18 cellular contexts compared by ENCODE assay signal in the genomic region with DNA sequence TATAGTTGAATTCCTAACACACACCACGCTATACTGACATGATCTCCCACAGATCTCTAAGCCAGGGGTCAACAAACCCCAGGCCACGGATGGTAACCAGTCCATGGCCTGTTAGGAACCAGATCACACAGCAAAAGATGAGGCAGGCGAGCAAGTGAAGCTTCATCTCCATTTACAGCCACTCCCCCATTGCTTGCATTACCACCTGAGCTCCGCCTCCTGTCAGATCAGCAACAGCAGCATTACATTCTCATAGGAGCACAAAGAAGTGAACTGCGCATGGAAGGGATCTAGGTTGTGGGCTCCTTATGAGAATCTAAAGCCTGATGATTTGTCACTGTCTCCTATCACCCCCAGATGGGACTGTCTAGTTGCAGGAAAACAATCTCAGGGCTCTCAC. TPM values are rescaled to one million over a fixed set of nuclear protein-coding genes. Genes with fewer than 3 reads are reported as not detected.
DNase-seq lines count a peak whose midpoint lies in the region; ATAC-seq, FAIRE-seq and TF ChIP-seq lines count a peak whose summit lies in the region.
"Had no signal": no experiment of that assay in that cellular context is flagged by ENCODE, and none has a peak within 500 bp of the region (broad histone marks: within the 10 kb centered on the region; RNA-seq: fewer than 3 reads in every experiment).

No MANE protein-coding gene starts in this region.

- no peak for TF ChIP-seq RAD21 in IMR-90 (IDR thresholded peaks at IDR 0.05; ENCODE audit: low read length)

- H4K91ac ChIP-seq in IMR-90 (ENCODE audit: insufficient read depth, low read depth, low read length): no peak overlapping the region

- no peak overlapping the region for H2BK20ac ChIP-seq in IMR-90 (ENCODE audit: low read depth, low read length)

- H2AFZ ChIP-seq in IMR-90 (replicated peaks; ENCODE audit: low read length, poor library complexity): no peak overlapping the region

- ATAC-seq in activated naive CD4-positive, alpha-beta T cell treated with anti-CD3 and anti-CD28 coated beads, Interleukin-2, amount 50 U/mL, for 72 hours: no peak
- ATAC-seq in IMR-90 (ENCODE audit: low read depth) (no peak), HG03280 (IDR thresholded peaks at IDR 0.05; ENCODE audit: unreplicated experiment) (no peak)
- ATAC-seq: gastrocnemius medialis, lower lobe of right lung had no signal

- H3K27me3 ChIP-seq in IMR-90 (ENCODE audit: control insufficient read depth, insufficient read depth, low read length) (no peaks in the 10 kb centered on the region), bronchial epithelial cell (ENCODE audit: control insufficient read depth, insufficient read depth, low read length) (no peaks in the 10 kb centered on the region), small intestine (ENCODE audit: control insufficient read depth in 2 of 2, insufficient read depth in 2 of 2, low read length in 2 of 2) (no peaks in the 10 kb centered on the region)
- H3K27me3 ChIP-seq: gastrocnemius medialis, upper lobe of left lung had no signal

- peaks cover 24% of the 10 kb centered on the region; the same call in 1 of the 2 replicates for H4K20me1 ChIP-seq in IMR-90 (ENCODE audit: insufficient read depth, low read length)

- TF ChIP-seq POLR2A in IMR-90 (IDR thresholded peaks at IDR 0.05; ENCODE audit: low read depth, low read length): no peak

- no TSS peak for BruUV-seq in IMR-90 (replicated peaks; lab: Mats Ljungman, UMichigan)

- no peak overlapping the region for H3K56ac ChIP-seq in IMR-90 (ENCODE audit: extremely low read depth, insufficient read depth, low read length)

- POLR2A ChIA-PET in IMR-90 (lab: Charles Lee; ENCODE audit: unreplicated experiment): no interaction called here

- H3K36me3 ChIP-seq in IMR-90 (ENCODE audit: control insufficient read depth, insufficient read depth, low read length) (peaks cover 27% of the 10 kb centered on the region), bronchial epithelial cell (ENCODE audit: control insufficient read depth, insufficient read depth, low read length) (peaks cover 21% of the 10 kb centered on the region), small intestine (ENCODE audit: control insufficient read depth in 2 of 2, insufficient read depth in 2 of 2, low read length in 2 of 2) (peaks cover 2 to 10% of the 10 kb centered on the region in 2 donors)

- H3K27ac Mint-ChIP-seq in activated naive CD4-positive, alpha-beta T cell treated with anti-CD3 and anti-CD28 coated beads, Interleukin-2, amount 50 U/mL, for 24 hours: no peak overlapping the region
- no peak overlapping the region for H3K27ac Mint-ChIP-seq in activated naive CD4-positive, alpha-beta T cell treated with anti-CD3 and anti-CD28 coated beads, Interleukin-2, amount 50 U/mL, for 72 hours

- H3K14ac ChIP-seq in IMR-90 (replicated peaks; ENCODE audit: low read depth, low read length): no peak overlapping the region

- H2AK9ac ChIP-seq in IMR-90 (replicated peaks; ENCODE audit: low read depth, low read length, poor library complexity): no peak overlapping the region

- in situ Hi-C loops in IMR-90 (cut with MboI; ENCODE audit: low sequenced_read_pairs): no loop called here
- in situ Hi-C loops in G401 (cut with HindIII; ENCODE audit: low sequenced_read_pairs): no loop called here

- peaks cover 26 to 58% of the 10 kb centered on the region in 2 experiments for H3K79me1 ChIP-seq in IMR-90 (ENCODE audit: low read depth in 1 of 2, low read length in 2 of 2)

- no peak overlapping the region for H3K9ac ChIP-seq in IMR-90 (ENCODE audit: low read depth, low read length)

- CTCF ChIA-PET in IMR-90 (lab: Yijun Ruan, JAX): no interaction called here

- no peak for DNase-seq in activated naive CD4-positive, alpha-beta T cell treated with anti-CD3 and anti-CD28 coated beads, Interleukin-2, amount 50 U/mL, for 72 hours (ENCODE audit: low spot score in 2 of 2)
- DNase-seq in IMR-90 (no peak), bronchial epithelial cell (ENCODE audit: low read depth) (peak; percentile 5), small intestine (peak; percentile 6), G401 (ENCODE audit: low spot score) (no peak)
- no peak for DNase-seq in stimulated activated CD4-positive, alpha-beta T cell treated with anti-CD3 and anti-CD28 coated beads, Interleukin-12 subunit alpha, Interleukin-12 subunit beta, amount 100 ng/mL, for 4 hours
- DNase-seq: activated naive CD4-positive, alpha-beta T cell treated with anti-CD3 and anti-CD28 coated beads, Interleukin-2, amount 50 U/mL, for 16 hours; DMS79; gastrocnemius medialis; GOT3; lower lobe of right lung; NCI-H1092 treated with DMSO at 0.1 percent for 48 hours; NCI-H2171; nucleus accumbens; stimulated activated naive CD4-positive, alpha-beta T cell; upper lobe of left lung had no signal

- H3K4me1 Mint-ChIP-seq in activated naive CD4-positive, alpha-beta T cell treated with anti-CD3 and anti-CD28 coated beads, Interleukin-2, amount 50 U/mL, for 24 hours: peaks cover 40% of the 10 kb centered on the region

- H3K27ac ChIP-seq in IMR-90 (ENCODE audit: insufficient read depth, low read length): no peak overlapping the region
- H3K27ac ChIP-seq in small intestine (ENCODE audit: low read depth in 1 of 2, low read length in 1 of 2): no peak overlapping the region
- H3K27ac ChIP-seq: gastrocnemius medialis, lower lobe of right lung, upper lobe of left lung had no signal

- H4K5ac ChIP-seq in IMR-90 (ENCODE audit: low read depth, low read length): no peak overlapping the region

- H3K9me3 ChIP-seq in IMR-90 (ENCODE audit: control insufficient read depth, insufficient read depth, low read length): no peaks in the 10 kb centered on the region
- no peaks in the 10 kb centered on the region for H3K9me3 ChIP-seq in small intestine (ENCODE audit: control insufficient read depth, low read depth)
- H3K9me3 ChIP-seq: gastrocnemius medialis, lower lobe of right lung, upper lobe of left lung had no signal

- no peak overlapping the region for H2BK15ac ChIP-seq in IMR-90 (ENCODE audit: low read depth, low read length)

- WGBS in IMR-90 (ENCODE audit: extremely low coverage in 2 of 2, insufficient read length in 1 of 2), 2 experiments: 90% methylated on average over 2 of the region's 5 CpGs; no CpG with 5 or more reads in 1 of the 2 experiments
- WGBS in small intestine, 3 donors: 85 to 87% (median 86%) methylated on average over 5 of the region's 5 CpGs

- no peaks in the 10 kb centered on the region for H3K9me3 Mint-ChIP-seq in activated naive CD4-positive, alpha-beta T cell treated with anti-CD3 and anti-CD28 coated beads, Interleukin-2, amount 50 U/mL, for 24 hours
- H3K9me3 Mint-ChIP-seq in activated naive CD4-positive, alpha-beta T cell treated with anti-CD3 and anti-CD28 coated beads, Interleukin-2, amount 50 U/mL, for 72 hours: peaks cover 0 to 2% of the 10 kb centered on the region in 2 donors

- FAIRE-seq in bronchial epithelial cell (lab: Jason Lieb, UNC) (no peak), small intestine (lab: Jason Lieb, UNC) (no peak)

- TF ChIP-seq CTCF in IMR-90 (conservative IDR thresholded peaks at IDR 0.05; ENCODE audit: low read depth, low read length): no peak
- TF ChIP-seq CTCF in bronchial epithelial cell (IDR thresholded peaks at IDR 0.05; ENCODE audit: insufficient read depth, low read length, severe bottlenecking): no peak

- no peaks in the 10 kb centered on the region; the same call in 1 of the 2 replicates for H3K9me1 ChIP-seq in IMR-90 (ENCODE audit: insufficient read depth, low read length)

- H3K4me2 ChIP-seq in IMR-90 (ENCODE audit: low read depth, low read length): no peak overlapping the region

- peak overlapping the region; percentile 77 for H3K4me3 Mint-ChIP-seq in activated naive CD4-positive, alpha-beta T cell treated with anti-CD3 and anti-CD28 coated beads, Interleukin-2, amount 50 U/mL, for 24 hours

- peaks cover 5% of the 10 kb centered on the region for H3K36me3 Mint-ChIP-seq in activated naive CD4-positive, alpha-beta T cell treated with anti-CD3 and anti-CD28 coated beads, Interleukin-2, amount 50 U/mL, for 24 hours
- peaks cover 12% of the 10 kb centered on the region in 2 donors for H3K36me3 Mint-ChIP-seq in activated naive CD4-positive, alpha-beta T cell treated with anti-CD3 and anti-CD28 coated beads, Interleukin-2, amount 50 U/mL, for 72 hours

- peak overlapping the region; percentile 28; the same call in 1 of the 2 replicates for H3K23ac ChIP-seq in IMR-90 (ENCODE audit: low read depth, low read length)

- H2AK5ac ChIP-seq in IMR-90 (ENCODE audit: low read depth, low read length): no peak overlapping the region

- no peak overlapping the region for H4K8ac ChIP-seq in IMR-90 (ENCODE audit: low read depth in 2 of 2, low read length in 2 of 2)

- no peak overlapping the region for H2BK5ac ChIP-seq in IMR-90 (ENCODE audit: low read depth, low read length, poor library complexity, severe bottlenecking)

- H3K4ac ChIP-seq in IMR-90 (ENCODE audit: low read depth, low read length): no peak overlapping the region

- intact Hi-C loops in IMR-90 (cut with micrococcal nuclease): no loop called here

- H3K18ac ChIP-seq in IMR-90 (ENCODE audit: low read depth, low read length): no peak overlapping the region

- H3K4me1 ChIP-seq in IMR-90 (ENCODE audit: control insufficient read depth, insufficient read depth, low read length): peaks cover 3% of the 10 kb centered on the region
- no peaks in the 10 kb centered on the region for H3K4me1 ChIP-seq in small intestine (ENCODE audit: control insufficient read depth in 2 of 2, insufficient read depth in 1 of 2, low read depth in 1 of 2, low read length in 1 of 2)

- dilution Hi-C loops in IMR-90 (cut with HindIII; ENCODE audit: low sequenced_read_pairs, unreplicated experiment): no loop called here

- no peaks in the 10 kb centered on the region for H3K27me3 Mint-ChIP-seq in activated naive CD4-positive, alpha-beta T cell treated with anti-CD3 and anti-CD28 coated beads, Interleukin-2, amount 50 U/mL, for 24 hours

- H3K4me3 ChIP-seq in IMR-90 (ENCODE audit: insufficient read depth, low read depth, low read length) (no peak overlapping the region), bronchial epithelial cell (ENCODE audit: low read depth, low read length) (no peak overlapping the region), small intestine (ENCODE audit: low read depth in 1 of 2, low read length in 2 of 2) (no peak overlapping the region)
- H3K4me3 ChIP-seq: lower lobe of right lung, upper lobe of left lung had no signal

- no peak overlapping the region for H2BK120ac ChIP-seq in IMR-90 (ENCODE audit: low read depth, low read length)

RNA-seq across cellular contexts. Expression of a gene that starts 2.7 kb away (rescaled TPM):
- total RNA-seq in activated naive CD4-positive, alpha-beta T cell treated with anti-CD3 and anti-CD28 coated beads, Interleukin-2, amount 50 U/mL, for 72 hours: 10 to 100 TPM; 34.2 to 36.6 TPM
- total RNA-seq in IMR-90 (2012; rRNA removed): 4.7 and 8.1 TPM in 2 replicates
- polyA plus RNA-seq in IMR-90 (2012; rRNA removed): 8.1 and 12.3 TPM in 2 replicates
- polyA plus RNA-seq in IMR-90 (2012; cell fraction: cytosol; rRNA removed): 6.1 and 8.4 TPM in 2 replicates
- 6.5 and 13.2 TPM in 2 replicates for polyA plus RNA-seq in IMR-90 (2012; cell fraction: nucleus; rRNA removed; ENCODE audit: low replicate concordance)
- 10.0 and 10.3 TPM in 2 replicates for total RNA-seq in bronchial epithelial cell
- 10 to 100 TPM in 2 of 3 donors, 1 to 10 TPM in 1; 8.4 to 12.3 (median 11.6) TPM for polyA plus RNA-seq in small intestine
- total RNA-seq in G401 (2014; rRNA removed; shearing (Covaris generic)): 29.5 and 32.9 TPM in 2 replicates

RNA-seq across cellular contexts. Expression of a gene that starts 15.9 kb away (rescaled TPM):
- total RNA-seq in activated naive CD4-positive, alpha-beta T cell treated with anti-CD3 and anti-CD28 coated beads, Interleukin-2, amount 50 U/mL, for 72 hours: 1 to 10 TPM; 2.2 to 4.8 TPM
- total RNA-seq in IMR-90 (2012; rRNA removed): 0.28 and 0.36 TPM in 2 replicates
- 1.1 TPM in 2 replicates for polyA plus RNA-seq in IMR-90 (2012; rRNA removed)
- 0.19 and 0.24 TPM in 2 replicates for polyA plus RNA-seq in IMR-90 (2012; cell fraction: cytosol; rRNA removed)
- polyA plus RNA-seq in IMR-90 (2012; cell fraction: nucleus; rRNA removed; ENCODE audit: low replicate concordance): 13.5 and 14.9 TPM in 2 replicates
- total RNA-seq in bronchial epithelial cell: 1.3 and 2.0 TPM in 2 replicates
- polyA plus RNA-seq in small intestine: 1 to 10 TPM; 1.5 to 5.8 (median 4.9) TPM
- total RNA-seq in G401 (2014; rRNA removed; shearing (Covaris generic)): 0.24 and 0.25 TPM in 2 replicates

RNA-seq across cellular contexts. Expression of a gene that starts 54.2 kb away (rescaled TPM):
- 10 to 100 TPM; 66.6 to 84.1 TPM for total RNA-seq in activated naive CD4-positive, alpha-beta T cell treated with anti-CD3 and anti-CD28 coated beads, Interleukin-2, amount 50 U/mL, for 72 hours
- total RNA-seq in IMR-90 (2012; rRNA removed) (25.8 and 29.4 TPM in 2 replicates), bronchial epithelial cell (45.3 and 67.5 TPM in 2 replicates)
- polyA plus RNA-seq in IMR-90 (2012; rRNA removed) (21.5 and 26.9 TPM in 2 replicates), small intestine (10 to 100 TPM; 13.2 to 18.6 (median 18.2) TPM)
- 2.4 and 4.8 TPM in 2 replicates for polyA plus RNA-seq in IMR-90 (2012; cell fraction: cytosol; rRNA removed)
- 5.0 and 16.3 TPM in 2 replicates for polyA plus RNA-seq in IMR-90 (2012; cell fraction: nucleus; rRNA removed; ENCODE audit: low replicate concordance)
- total RNA-seq in G401 (2014; rRNA removed; shearing (Covaris generic)): 29.8 and 34.3 TPM in 2 replicates

RNA-seq across cellular contexts. Expression of a gene that starts 54.4 kb away (rescaled TPM):
- not detected for total RNA-seq in activated naive CD4-positive, alpha-beta T cell treated with anti-CD3 and anti-CD28 coated beads, Interleukin-2, amount 50 U/mL, for 72 hours
- total RNA-seq in IMR-90 (2012; rRNA removed) (not detected in 2 replicates), bronchial epithelial cell (not detected in 2 replicates)
- polyA plus RNA-seq in IMR-90 (2012; rRNA removed) (not detected in 2 replicates), small intestine (under 1 TPM in 1 of 3 donors, not detected in 2; 0.03 TPM)
- polyA plus RNA-seq in IMR-90 (2012; cell fraction: cytosol; rRNA removed): not detected in 2 replicates
- polyA plus RNA-seq in IMR-90 (2012; cell fraction: nucleus; rRNA removed; ENCODE audit: low replicate concordance): not detected in 2 replicates
- total RNA-seq in G401 (2014; rRNA removed; shearing (Covaris generic)): 0.37 TPM in 1 of 2 replicates, not detected in the other
- total RNA-seq: lower lobe of right lung, upper lobe of left lung had no signal

Comparison
In these comparisons a context has a peak if more than half of its experiments do, and no peak if none do; other contexts are left out.
1. DNase-seq: peak in bronchial epithelial cell (single experiment) and small intestine (single experiment); none in activated naive CD4-positive, alpha-beta T cell treated with anti-CD3 and anti-CD28 coated beads, Interleukin-2, amount 50 U/mL, for 72 hours (0 of 2), IMR-90 (single experiment), stimulated activated CD4-positive, alpha-beta T cell treated with anti-CD3 and anti-CD28 coated beads, Interleukin-12 subunit alpha, Interleukin-12 subunit beta, amount 100 ng/mL, for 4 hours (single experiment) and G401 (single experiment).